9 cellular contexts compared by ENCODE assay signal in genomic region chrX:73337366-73337765, GRCh38.
"Had no signal": no experiment of that assay in that cellular context is flagged by ENCODE, and none has a peak within 500 bp of the region (broad histone marks: within the 10 kb centered on the region; RNA-seq: fewer than 3 reads in every experiment).

No MANE protein-coding gene starts in this region.

- H2AFZ ChIP-seq: GM23338 had no signal

- H3K4me1 Mint-ChIP-seq: GM23338, IgD-negative memory B cell had no signal

- H3K27ac ChIP-seq: HL-60 had no signal

- ATAC-seq: GM23338, HCT116, HepG2 had no signal

- FAIRE-seq: HepG2 had no signal

- H3K36me3 ChIP-seq: HAP-1 had no signal

- H3K4me3 Mint-ChIP-seq: GM23338, HFFc6, IgD-negative memory B cell had no signal

- H3K27ac Mint-ChIP-seq: GM23338, HFFc6, IgD-negative memory B cell had no signal

- H3K36me3 Mint-ChIP-seq: IgD-negative memory B cell had no signal

- H3K4me2 ChIP-seq: GM23338 had no signal

- H3K9me3 ChIP-seq: HAP-1 had no signal

- DNase-seq: H7, HFFc6, KBM-7 had no signal

- H3K4me1 ChIP-seq: HAP-1 had no signal

- H3K4me3 ChIP-seq: GM23338, HAP-1 had no signal
